In genomic region chr12:53777412-53777811, GRCh38 we compare ENCODE assay signal across 22 cellular contexts. TPM values are rescaled to one million over a fixed set of nuclear protein-coding genes. Genes with fewer than 3 reads are reported as not detected.
DNase-seq lines count a peak whose midpoint lies in the region; ATAC-seq and TF ChIP-seq lines count a peak whose summit lies in the region.
"Had no signal": no experiment of that assay in that cellular context is flagged by ENCODE, and none has a peak within 500 bp of the region (broad histone marks: within the 10 kb centered on the region; RNA-seq: fewer than 3 reads in every experiment).

No MANE protein-coding gene starts in this region.

- intact Hi-C loops in PC-9 (cut with micrococcal nuclease; ENCODE audit: unreplicated experiment): no loop called here
- intact Hi-C loops in aorta (cut with DNase I): no loop called here

- no peaks in the 10 kb centered on the region for H3K9me2 ChIP-seq in PC-9 (ENCODE audit: insufficient read depth)

- WGBS in aorta, 2 donors: 75 to 83% methylated on average over 2 of the region's 2 CpGs

- no peak overlapping the region for H3K27ac ChIP-seq in PC-9
- no peak overlapping the region for H3K27ac ChIP-seq in aorta (ENCODE audit: low read depth in 1 of 2, low read length in 2 of 2)
- H3K27ac ChIP-seq: A549; BLaER1 treated with 17β-estradiol and CSF1 and Interleukin-3, amounts not matched to agents 10 nM and 100 nM had no signal

- DNase-seq in NCI-H1417 (lab: John Stamatoyannopoulos, UW) (peak in 2 of 3 experiments; percentile 44 to 71), NCI-H1417 treated with DMSO at 0.1 percent for 48 hours (lab: John Stamatoyannopoulos, UW) (no peak), NCI-H69 (lab: John Stamatoyannopoulos, UW) (peak; percentile 49), PC-9 (no peak), aorta (no peak), KBM-7 (no peak), GM20000 (ENCODE audit: low spot score) (no peak)
- DNase-seq: 8988T; ACHN; AML-193; BE2C; Calu3; CD4-positive, alpha-beta memory T cell; COR-L47; DMS79; EL; GDM1 had no signal

- POLR2A ChIA-PET in PC-9 (lab: Charles Lee; ENCODE audit: unreplicated experiment): interaction anchor here (0.6 kb wide), 1 partner anchor 27 kb away, joined by 10 read pairs; no protein-coding TSS in a partner anchor

- TF ChIP-seq CTCF in PC-9 (conservative IDR thresholded peaks at IDR 0.05): no peak
- no peak for TF ChIP-seq CTCF in GM20000 (IDR thresholded peaks at IDR 0.05; ENCODE audit: extremely low read depth, missing control alignments)

- BruUV-seq in PC-9 (replicated peaks; lab: Mats Ljungman, UMichigan): no TSS peak

- H2AFZ ChIP-seq in PC-9: no peak overlapping the region; the same call in 1 of the 2 replicates
- H2AFZ ChIP-seq: GM23338 had no signal

- no peaks in the 10 kb centered on the region for H3F3A ChIP-seq in PC-9 (ENCODE audit: insufficient read depth, low read depth)

- 0 out of 2 replicates have a peak overlapping the region, but pooled peaks have one; percentile 0 for H3K4me2 ChIP-seq in PC-9
- H3K4me2 ChIP-seq: A549, GM23338 had no signal

- in situ Hi-C loops in KBM-7 (cut with MboI; ENCODE audit: low pct_unique_long_range_greater_than_20kb, low sequenced_read_pairs): no loop called here

- CTCF ChIA-PET in PC-9 (lab: Charles Lee): no interaction called here

- H3K27me3 ChIP-seq in PC-9 (ENCODE audit: insufficient read depth, low read depth) (no peaks in the 10 kb centered on the region), aorta (ENCODE audit: control insufficient read depth in 1 of 2, insufficient read depth in 2 of 2, low read length in 1 of 2) (no peaks in the 10 kb centered on the region)

- no peaks in the 10 kb centered on the region for H4K20me1 ChIP-seq in PC-9 (ENCODE audit: insufficient read depth)
- H4K20me1 ChIP-seq: BLaER1 treated with 17β-estradiol and CSF1 and Interleukin-3, amounts not matched to agents 10 nM and 100 nM had no signal

- no peaks in the 10 kb centered on the region for H3K36me3 ChIP-seq in PC-9 (ENCODE audit: low read depth)
- H3K36me3 ChIP-seq in aorta (ENCODE audit: control insufficient read depth in 1 of 2, insufficient read depth in 2 of 2, low read length in 1 of 2): no peaks in the 10 kb centered on the region
- H3K36me3 ChIP-seq: BE2C; BLaER1 treated with 17β-estradiol and CSF1 and Interleukin-3, amounts not matched to agents 10 nM and 100 nM; HAP-1 had no signal

- no peak for ATAC-seq in aorta (ENCODE audit: low FRiP score)
- ATAC-seq: GM12878, GM23338 had no signal

- peaks cover 7% of the 10 kb centered on the region for H3K4me1 ChIP-seq in PC-9 (replicated peaks; ENCODE audit: insufficient read depth)
- no peaks in the 10 kb centered on the region for H3K4me1 ChIP-seq in aorta (ENCODE audit: control insufficient read depth in 1 of 2, insufficient read depth in 2 of 2, low read length in 2 of 2)
- H3K4me1 ChIP-seq: BE2C; BLaER1 treated with 17β-estradiol and CSF1 and Interleukin-3, amounts not matched to agents 10 nM and 100 nM had no signal

- H3K9me3 ChIP-seq in PC-9 (ENCODE audit: insufficient read depth, low read depth): no peaks in the 10 kb centered on the region
- no peaks in the 10 kb centered on the region for H3K9me3 ChIP-seq in aorta (ENCODE audit: control insufficient read depth, low read length)
- H3K9me3 ChIP-seq: A549; BE2C; BLaER1 treated with 17β-estradiol and CSF1 and Interleukin-3, amounts not matched to agents 10 nM and 100 nM; HAP-1 had no signal

- no peaks in the 10 kb centered on the region for H3K79me2 ChIP-seq in PC-9 (ENCODE audit: low read depth)

- no peak overlapping the region for H3K4me3 ChIP-seq in PC-9
- H3K4me3 ChIP-seq in aorta (ENCODE audit: low read length in 2 of 2): no peak overlapping the region
- H3K4me3 ChIP-seq: A549; BLaER1 treated with 17β-estradiol and CSF1 and Interleukin-3, amounts not matched to agents 10 nM and 100 nM; GM12878; GM23338; HAP-1 had no signal

RNA-seq across cellular contexts. Expression of gene CISTR, which starts 25.6 kb away (rescaled TPM):
- total RNA-seq in PC-9 (2021) (not detected in 2 replicates), aorta (not detected)
- polyA plus RNA-seq in aorta: not detected
- total RNA-seq: Calu3; CD4-positive, alpha-beta memory T cell; GM12878; GM23338 had no signal
- polyA plus RNA-seq: A549; CD4-positive, alpha-beta memory T cell; GM23338 had no signal

RNA-seq across cellular contexts. Expression of gene CALCOCO1, which starts 50.2 kb away (rescaled TPM):
- 67.4 and 88.9 TPM in 2 replicates for total RNA-seq in PC-9 (2021)
- 100 to 1,000 TPM; 242 to 259 TPM for total RNA-seq in aorta
- polyA plus RNA-seq in aorta: 100 to 1,000 TPM in 1 of 2 donors, 10 to 100 TPM in 1; 88.5 to 299 TPM

Comparison
In these comparisons a context has a peak if more than half of its experiments do, and no peak if none do; other contexts are left out.
1. DNase-seq: peak in NCI-H1417 (2 of 3) and NCI-H69 (single experiment); none in NCI-H1417 treated with DMSO at 0.1 percent for 48 hours (single experiment), PC-9 (0 of 2), aorta (0 of 2), KBM-7 (single experiment) and GM20000 (single experiment).